32 cellular contexts compared by ENCODE assay signal in the genomic region with DNA sequence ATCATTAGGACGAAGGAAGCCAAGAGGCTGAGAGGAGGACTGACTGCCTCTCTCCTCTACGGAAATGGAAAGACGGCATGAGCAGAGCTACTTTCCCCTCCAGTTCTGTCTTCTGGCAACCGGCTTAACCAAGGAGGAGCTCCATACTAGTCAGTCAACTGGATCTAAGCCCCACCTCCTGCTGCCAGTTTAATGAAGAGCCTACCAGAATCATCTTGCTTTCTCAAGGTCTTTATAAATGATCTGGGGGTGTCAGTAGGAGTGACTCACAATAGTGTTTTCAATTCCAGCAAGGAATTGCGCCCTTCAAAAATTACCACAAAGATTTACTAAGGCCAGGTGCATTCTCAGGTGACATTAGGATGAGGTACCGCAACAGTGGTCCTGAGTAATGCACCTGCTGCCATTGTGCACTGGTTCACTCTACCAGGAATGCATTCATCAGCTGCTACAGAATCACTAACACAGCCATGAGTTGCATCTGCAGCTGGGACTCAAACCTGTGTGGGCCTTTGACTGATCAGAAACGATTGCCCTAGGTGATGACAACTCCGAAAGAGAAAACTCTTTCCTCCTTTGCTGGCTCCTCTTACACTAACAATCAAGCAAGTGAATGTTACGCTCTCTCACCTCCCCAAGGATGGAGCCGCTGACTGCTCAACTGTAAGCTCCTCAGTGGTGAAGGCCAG. TPM values are rescaled to one million over a fixed set of nuclear protein-coding genes. Genes with fewer than 3 reads are reported as not detected.
A peak's percentile ranks its signal among the peaks of the same experiment; 100 is the strongest.
DNase-seq lines count a peak whose midpoint lies in the region; ATAC-seq and TF ChIP-seq lines count a peak whose summit lies in the region.
"Had no signal": no experiment of that assay in that cellular context is flagged by ENCODE, and none has a peak within 500 bp of the region (broad histone marks: within the 10 kb centered on the region; RNA-seq: fewer than 3 reads in every experiment).

No MANE protein-coding gene starts in this region.

- H3K27me3 ChIP-seq in lower lobe of right lung (ENCODE audit: low read depth): no peaks in the 10 kb centered on the region
- H3K27me3 ChIP-seq: breast epithelium, colonic mucosa, transverse colon had no signal

- intact Hi-C loops in left cardiac atrium (cut with DNase I) (no loop called here), left ventricle myocardium superior (cut with micrococcal nuclease) (no loop called here), lower lobe of right lung (cut with DNase I) (no loop called here), lower leg skin (cut with DNase I; ENCODE audit: low total_unique reads) (no loop called here)

- H3K9me3 ChIP-seq in lower lobe of right lung: no peaks in the 10 kb centered on the region
- H3K9me3 ChIP-seq: breast epithelium, colonic mucosa, transverse colon had no signal

- no peak for ATAC-seq in left cardiac atrium
- no peak for ATAC-seq in left ventricle myocardium superior
- no peak for ATAC-seq in lower lobe of right lung
- no peak for ATAC-seq in HG03108 (IDR thresholded peaks at IDR 0.05; ENCODE audit: unreplicated experiment)
- ATAC-seq: activated CD8-positive, alpha-beta T cell treated with anti-CD3 and anti-CD28 coated beads, Interleukin-2, amount 10 ng/mL, durations not matched to agents 7 days and 5 days; naive thymus-derived CD4-positive, alpha-beta T cell had no signal

- no peak for TF ChIP-seq POLR2A in lower leg skin (IDR thresholded peaks at IDR 0.05)

- peaks cover 9% of the 10 kb centered on the region for H3K4me1 ChIP-seq in lower lobe of right lung

- DNase-seq in left cardiac atrium (peak; percentile 0), left ventricle myocardium superior (no peak), lower lobe of right lung (peak; percentile 4), lower leg skin (ENCODE audit: low spot score in 2 of 2) (no peak), LoVo (ENCODE audit: low spot score) (no peak)
- DNase-seq: activated CD4-positive, CD25-positive, alpha-beta regulatory T cell treated with anti-CD3 and anti-CD28 coated beads, Interleukin-2, amount 50 U/mL, for 72 hours; activated CD8-positive, alpha-beta T cell treated with anti-CD3 and anti-CD28 coated beads, Interleukin-2, amount 10 ng/mL, durations not matched to agents 7 days and 5 days; activated naive CD4-positive, alpha-beta T cell treated with Interleukin-2 at 50 U/mL for 16 hours; amygdala; C1 segment of cervical spinal cord; Calu3; colonic mucosa; DMS79 treated with DMSO at 0.1 percent for 48 hours; effector CD8-positive, alpha-beta T cell; H9; kidney glomerular epithelial cell; mesenchymal stem cell; naive thymus-derived CD4-positive, alpha-beta T cell; NCI-H1105; NCI-H2029 treated with DMSO at 0.1 percent for 48 hours; NCI-H446; NCI-H82; occipital lobe; transverse colon had no signal

- WGBS in lower leg skin, 2 donors: 81 to 85% methylated on average over 10 of the region's 10 CpGs

- no peak for TF ChIP-seq CTCF in VCaP (conservative IDR thresholded peaks at IDR 0.05)
- TF ChIP-seq CTCF in lower lobe of right lung (IDR thresholded peaks at IDR 0.05): no peak
- no peak for TF ChIP-seq CTCF in lower leg skin (IDR thresholded peaks at IDR 0.05)

- H3K27ac ChIP-seq in VCaP (peak overlapping the region; percentile 98; the same call in 1 of the 2 replicates), lower lobe of right lung (no peak overlapping the region)
- H3K27ac ChIP-seq: breast epithelium, colonic mucosa, epithelial cell of prostate, SK-N-MC, transverse colon had no signal

- peaks cover 20% of the 10 kb centered on the region for H3K36me3 ChIP-seq in lower lobe of right lung
- H3K36me3 ChIP-seq: breast epithelium, colonic mucosa, transverse colon had no signal

- H3K4me3 ChIP-seq in lower lobe of right lung (no peak overlapping the region), lower leg skin (ENCODE audit: low read depth, poor library complexity, severe bottlenecking) (no peak overlapping the region)
- H3K4me3 ChIP-seq: breast epithelium, colonic mucosa, SK-N-MC, skin epidermis, transverse colon had no signal

RNA-seq across cellular contexts. Expression of a gene that starts 2.8 kb away (rescaled TPM):
- 100 to 1,000 TPM; 183 to 203 TPM for total RNA-seq in left cardiac atrium
- total RNA-seq in left ventricle myocardium superior: 190 TPM
- 39.6 TPM for total RNA-seq in lower lobe of right lung
- total RNA-seq in lower leg skin: 10 to 100 TPM in 2 of 4 donors, 1 to 10 TPM in 2; 8.5 to 20.4 (median 10.2) TPM

RNA-seq across cellular contexts. Expression of a gene that starts 38.0 kb away (rescaled TPM):
- total RNA-seq in left cardiac atrium (10 to 100 TPM; 23.8 to 29.4 TPM), left ventricle myocardium superior (47.5 TPM), lower lobe of right lung (3.5 TPM), lower leg skin (under 1 TPM in 1 of 4 donors, not detected in 3; 0.45 TPM)
- total RNA-seq: activated CD8-positive, alpha-beta T cell treated with anti-CD3 and anti-CD28 coated beads, Interleukin-2, amount 10 ng/mL, durations not matched to agents 7 days and 5 days; Calu3; M059J; naive thymus-derived CD4-positive, alpha-beta T cell; occipital lobe; pulmonary artery endothelial cell had no signal

Comparison
In these comparisons a context has a peak if more than half of its experiments do, and no peak if none do; other contexts are left out.
1. DNase-seq: peak in left cardiac atrium (single experiment) and lower lobe of right lung (single experiment); none in left ventricle myocardium superior (single experiment), lower leg skin (0 of 2) and LoVo (single experiment).